ENCODE assay signal across 8 cellular contexts in the genomic region with DNA sequence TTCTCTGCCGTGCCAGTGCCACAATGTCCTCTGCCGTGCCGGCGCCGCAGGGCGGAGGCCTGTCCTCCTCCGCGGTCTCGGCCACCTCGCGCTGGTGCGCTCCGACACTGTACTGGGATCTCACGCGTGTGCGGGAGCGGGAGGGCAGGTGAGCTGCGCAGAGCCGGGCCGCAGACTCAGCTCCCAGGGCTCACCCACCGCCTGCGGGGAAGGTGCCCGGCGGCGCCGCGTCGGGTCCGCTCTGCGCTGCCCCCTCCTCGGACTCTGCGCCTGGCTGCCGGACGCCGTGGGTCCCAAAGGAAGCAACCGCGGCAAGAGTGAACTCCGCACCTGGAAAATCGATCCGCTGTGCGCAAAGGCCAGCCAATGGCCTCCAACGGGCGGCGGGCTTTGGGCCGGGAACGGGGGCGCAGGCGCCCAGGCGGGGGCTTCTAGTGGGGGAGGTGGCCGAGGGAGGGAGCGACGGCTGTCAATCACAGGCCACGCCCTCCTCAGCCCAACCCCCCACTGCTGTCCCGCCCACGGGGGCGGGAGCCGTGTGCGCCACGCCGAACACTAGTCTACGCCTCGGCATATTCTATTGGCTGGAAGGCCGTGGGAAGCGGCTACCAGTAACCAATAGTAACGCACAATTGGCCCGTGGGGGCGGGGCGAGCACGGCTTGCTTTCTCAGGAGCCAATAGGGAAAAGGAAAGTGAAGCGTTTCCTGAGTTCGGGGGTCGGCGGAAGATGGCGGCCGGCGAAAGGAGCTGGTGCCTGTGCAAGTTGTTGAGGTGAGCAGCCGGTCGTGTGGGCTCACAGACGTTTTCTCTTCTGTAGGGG. TPM values are rescaled to one million over a fixed set of nuclear protein-coding genes. Genes with fewer than 3 reads are reported as not detected.
DNase-seq lines count a peak whose midpoint lies in the region; ATAC-seq lines count a peak whose summit lies in the region.

A gene with protein sequence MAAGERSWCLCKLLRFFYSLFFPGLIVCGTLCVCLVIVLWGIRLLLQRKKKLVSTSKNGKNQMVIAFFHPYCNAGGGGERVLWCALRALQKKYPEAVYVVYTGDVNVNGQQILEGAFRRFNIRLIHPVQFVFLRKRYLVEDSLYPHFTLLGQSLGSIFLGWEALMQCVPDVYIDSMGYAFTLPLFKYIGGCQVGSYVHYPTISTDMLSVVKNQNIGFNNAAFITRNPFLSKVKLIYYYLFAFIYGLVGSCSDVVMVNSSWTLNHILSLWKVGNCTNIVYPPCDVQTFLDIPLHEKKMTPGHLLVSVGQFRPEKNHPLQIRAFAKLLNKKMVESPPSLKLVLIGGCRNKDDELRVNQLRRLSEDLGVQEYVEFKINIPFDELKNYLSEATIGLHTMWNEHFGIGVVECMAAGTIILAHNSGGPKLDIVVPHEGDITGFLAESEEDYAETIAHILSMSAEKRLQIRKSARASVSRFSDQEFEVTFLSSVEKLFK (plus strand): TSS at position 709 of the 822 bp plus-strand sequence. CDS start 21 bp downstream, at position 730.

- ATAC-seq in HG03442 (IDR thresholded peaks at IDR 0.05; ENCODE audit: unreplicated experiment): peak; percentile 99
- peak; percentile 99 for ATAC-seq in activated CD4-positive, alpha-beta T cell treated with anti-CD3 and anti-CD28 coated beads for 36 hours

- intact Hi-C loops in activated CD4-positive, alpha-beta T cell treated with anti-CD3 and anti-CD28 coated beads for 36 hours (cut with DNase I, micrococcal nuclease): loop anchor here (1.0 to 5.0 kb wide), 14 partner anchors 115 to 1100 kb away; partner anchors contain the start of genes WDFY2 (in 2 of the 2), CKAP2 (in 1 of the 2), INTS6 (in 1 of the 2) and NEK3 (in 1 of the 2)

- CTCF ChIA-PET in activated CD4-positive, alpha-beta T cell treated with anti-CD3 and anti-CD28 coated beads for 36 hours (lab: Charles Lee): interaction anchor here (0.7 to 3.4 kb wide), 8 partner anchors 9 to 757 kb away, joined by 3 to 17 read pairs (median 4); no protein-coding TSS in a partner anchor

- H3K4me1 Mint-ChIP-seq in activated CD4-positive, alpha-beta T cell treated with anti-CD3 and anti-CD28 coated beads for 36 hours: peaks cover 20% of the 10 kb centered on the region

- peaks cover 17% of the 10 kb centered on the region for H3K27me3 Mint-ChIP-seq in activated CD4-positive, alpha-beta T cell treated with anti-CD3 and anti-CD28 coated beads for 36 hours

- POLR2A ChIA-PET in activated CD4-positive, alpha-beta T cell treated with anti-CD3 and anti-CD28 coated beads for 36 hours (lab: Charles Lee): interaction anchor here (0.6 to 1.0 kb wide), 3 partner anchors 444 to 641 kb away, joined by 3 read pairs; partner anchors contain the start of gene SUGT1

- H3K27ac ChIP-seq in cingulate gyrus (ENCODE audit: low read depth, low read length) (peak within 1 kb of the TSS; percentile 67), layer of hippocampus (ENCODE audit: low read depth, low read length) (peak within 1 kb of the TSS; percentile 66)

- peak within 1 kb of the TSS; percentile 100 for H3K4me3 Mint-ChIP-seq in activated CD4-positive, alpha-beta T cell treated with anti-CD3 and anti-CD28 coated beads for 36 hours

- DNase-seq in Ammon's horn (ENCODE audit: low spot score) (peak; percentile 99), GM19238 (ENCODE audit: insufficient read length, low spot score) (peak; percentile 95), NCI-H524 (lab: John Stamatoyannopoulos, UW) (peak; percentile 95 to 98)
- peak; percentile 100 for DNase-seq in activated CD4-positive, alpha-beta T cell treated with anti-CD3 and anti-CD28 coated beads for 36 hours
- peak; percentile 99 to 100 for DNase-seq in stimulated activated CD4-positive, alpha-beta T cell treated with anti-CD3 and anti-CD28 coated beads, Interleukin-1b, Interleukin-23, amount 100 ng/mL, for 4 hours (ENCODE audit: low read depth in 2 of 2)

- no peaks in the 10 kb centered on the region for H3K9me3 Mint-ChIP-seq in activated CD4-positive, alpha-beta T cell treated with anti-CD3 and anti-CD28 coated beads for 36 hours (ENCODE audit: low read depth)

- H3K36me3 Mint-ChIP-seq in activated CD4-positive, alpha-beta T cell treated with anti-CD3 and anti-CD28 coated beads for 36 hours (ENCODE audit: low read depth): peaks cover 13% of the 10 kb centered on the region

- H3K27ac Mint-ChIP-seq in activated CD4-positive, alpha-beta T cell treated with anti-CD3 and anti-CD28 coated beads for 36 hours: peak within 1 kb of the TSS; percentile 91

- H3K27me3 ChIP-seq in layer of hippocampus (ENCODE audit: control insufficient read depth, insufficient read depth, low read length): no peaks in the 10 kb centered on the region

RNA-seq across cellular contexts. Expression of the gene that starts here (rescaled TPM):
- 10 to 100 TPM; 14.1 to 18.1 TPM for total RNA-seq in activated CD4-positive, alpha-beta T cell treated with anti-CD3 and anti-CD28 coated beads for 36 hours

Comparison
In these comparisons a context has a peak if more than half of its experiments do, and no peak if none do; other contexts are left out.
1. Peak in every context shown above with its lines: DNase-seq, ATAC-seq and H3K27ac ChIP-seq.